10 cellular contexts compared by ENCODE assay signal in the genomic region with DNA sequence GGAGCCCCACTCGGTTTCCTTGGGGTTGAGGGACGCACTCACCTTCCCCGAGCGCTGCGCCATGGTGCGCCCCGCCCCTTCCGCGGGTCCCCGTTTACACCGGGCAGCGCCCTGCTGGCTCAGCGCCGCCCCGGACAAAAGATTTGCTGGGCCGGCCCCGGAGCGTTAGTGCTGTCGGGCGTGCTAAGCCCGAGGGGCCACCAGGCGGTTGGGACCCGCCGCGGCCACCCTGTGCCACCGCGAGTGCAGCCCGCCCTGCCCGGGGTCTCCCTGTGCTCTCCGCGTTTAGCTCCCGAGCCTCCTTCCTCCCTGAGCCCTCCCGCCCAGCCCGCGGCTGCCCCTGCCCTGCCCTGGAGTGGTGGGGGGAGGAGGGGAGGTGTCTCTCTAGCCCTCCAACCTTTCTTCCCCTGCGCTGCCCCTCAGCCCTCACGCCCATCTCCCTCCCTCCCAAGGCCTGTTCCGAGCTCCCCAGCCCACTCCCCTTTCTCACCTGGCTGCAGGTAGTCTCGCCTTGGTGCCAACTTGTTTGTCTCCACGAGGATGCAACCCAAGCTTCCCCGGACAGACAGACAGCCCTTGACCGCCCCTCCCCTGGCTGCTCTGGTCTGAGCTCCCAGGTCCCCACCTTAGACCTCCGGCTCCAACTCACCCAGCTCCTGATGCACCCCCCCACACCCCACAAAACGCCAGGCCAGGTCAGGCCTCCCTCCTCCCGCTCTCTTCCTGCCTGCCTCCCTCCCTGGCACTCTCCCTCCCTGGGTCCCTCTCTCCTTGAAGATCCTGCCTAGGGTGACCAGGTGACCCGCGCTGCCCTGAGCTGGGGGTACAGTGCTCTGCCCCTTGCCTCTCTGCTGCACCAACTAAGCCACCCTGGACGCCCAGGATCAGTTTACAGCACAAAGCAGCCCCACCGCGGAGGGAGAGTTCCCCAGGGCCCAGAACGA. TPM values are rescaled to one million over a fixed set of nuclear protein-coding genes. Genes with fewer than 3 reads are reported as not detected.
DNase-seq lines count a peak whose midpoint lies in the region; ATAC-seq and TF ChIP-seq lines count a peak whose summit lies in the region.
"Had no signal": no experiment of that assay in that cellular context is flagged by ENCODE, and none has a peak within 500 bp of the region (broad histone marks: within the 10 kb centered on the region; RNA-seq: fewer than 3 reads in every experiment).

Gene CRYGN, minus strand, starts transcription at position 287 of the 944 bp plus-strand sequence. Its CDS starts 224 bp downstream, at position 63.

- H3K4me1 ChIP-seq in ascending aorta (peaks cover 20 to 46% of the 10 kb centered on the region in 2 donors), testis (peaks cover 17% of the 10 kb centered on the region)

- peaks cover 25% of the 10 kb centered on the region for H3K4me1 Mint-ChIP-seq in activated CD4-positive, alpha-beta T cell treated with anti-CD3 and anti-CD28 coated beads, Interleukin-2, amount 10 ng/mL, durations not matched to agents 7 days and 5 days

- TF ChIP-seq CTCF in ascending aorta (IDR thresholded peaks at IDR 0.05) (no peak), kidney epithelial cell (IDR thresholded peaks at IDR 0.05; ENCODE audit: insufficient read depth, low read length, poor library complexity, severe bottlenecking) (no peak), testis (IDR thresholded peaks at IDR 0.05) (no peak)

- no peak for DNase-seq in activated CD4-positive, alpha-beta T cell treated with anti-CD3 and anti-CD28 coated beads, Interleukin-2, amount 10 ng/mL, durations not matched to agents 7 days and 5 days
- no peak for DNase-seq in activated CD4-positive, alpha-beta T cell treated with anti-CD3 and anti-CD28 coated beads for 1 hour
- peak in 1 of 2 donors; percentile 65 for DNase-seq in ascending aorta (ENCODE audit: low spot score in 2 of 2)
- no peak for DNase-seq in kidney epithelial cell (ENCODE audit: low read depth)
- DNase-seq in testis, result no peak

- POLR2A ChIA-PET in activated CD4-positive, alpha-beta T cell treated with anti-CD3 and anti-CD28 coated beads, Interleukin-2, amount 10 ng/mL, durations not matched to agents 7 days and 5 days (lab: Charles Lee), result no interaction called here

- H3K27me3 ChIP-seq in ascending aorta (no peaks in the 10 kb centered on the region), kidney epithelial cell (ENCODE audit: control insufficient read depth, insufficient read depth, low read length) (peaks cover 17% of the 10 kb centered on the region), testis (no peaks in the 10 kb centered on the region)

- no peaks in the 10 kb centered on the region for H3K9me3 ChIP-seq in ascending aorta
- no peaks in the 10 kb centered on the region for H3K9me3 ChIP-seq in testis

- H3K9me3 Mint-ChIP-seq in activated CD4-positive, alpha-beta T cell treated with anti-CD3 and anti-CD28 coated beads, Interleukin-2, amount 10 ng/mL, durations not matched to agents 7 days and 5 days, result no peaks in the 10 kb centered on the region

- no peak within 1 kb of the TSS for H3K4me3 Mint-ChIP-seq in activated CD4-positive, alpha-beta T cell treated with anti-CD3 and anti-CD28 coated beads, Interleukin-2, amount 10 ng/mL, durations not matched to agents 7 days and 5 days

- H3K27me3 Mint-ChIP-seq in activated CD4-positive, alpha-beta T cell treated with anti-CD3 and anti-CD28 coated beads, Interleukin-2, amount 10 ng/mL, durations not matched to agents 7 days and 5 days, result peaks cover 14% of the 10 kb centered on the region

- 17 to 36% methylated on average over 29 to 33 of the region's 51 CpGs for WGBS in testis, 2 donors

- H3K4me3 ChIP-seq in ascending aorta (peak within 1 kb of the TSS; percentile 18 to 51), kidney epithelial cell (ENCODE audit: low read depth, low read length) (peak within 1 kb of the TSS; percentile 28), testis (peak within 1 kb of the TSS; percentile 7 to 40)

- no peak for TF ChIP-seq POLR2A in testis (IDR thresholded peaks at IDR 0.05)

- ATAC-seq in HG03432 (IDR thresholded peaks at IDR 0.05; ENCODE audit: unreplicated experiment) (no peak), GM18907 (IDR thresholded peaks at IDR 0.05; ENCODE audit: unreplicated experiment) (no peak)
- ATAC-seq in activated CD4-positive, CD25-positive, alpha-beta regulatory T cell treated with anti-CD3 and anti-CD28 coated beads, Interleukin-2, amount 50 U/mL, for 24 hours, result no peak

- CTCF ChIA-PET in activated CD4-positive, alpha-beta T cell treated with anti-CD3 and anti-CD28 coated beads, Interleukin-2, amount 10 ng/mL, durations not matched to agents 7 days and 5 days (lab: Charles Lee), result interaction anchor here (0.6 to 1.5 kb wide), 4 partner anchors 8 to 157 kb away, joined by 3 to 6 read pairs (median 3); no protein-coding TSS in a partner anchor

- H3K36me3 ChIP-seq in ascending aorta (no peaks in the 10 kb centered on the region), kidney epithelial cell (ENCODE audit: control insufficient read depth, insufficient read depth, low read length) (no peaks in the 10 kb centered on the region), testis (ENCODE audit: low read depth, missing control alignments) (no peaks in the 10 kb centered on the region)

- intact Hi-C loops in ascending aorta (cut with DNase I), result loop anchor here (2.0 to 5.0 kb wide), 2 partner anchors 13 to 193 kb away; partner anchors contain the start of gene SMARCD3
- intact Hi-C loops in testis (cut with DNase I; ENCODE audit: low total_unique reads), result no loop called here

- H3K27ac Mint-ChIP-seq in activated CD4-positive, alpha-beta T cell treated with anti-CD3 and anti-CD28 coated beads, Interleukin-2, amount 10 ng/mL, durations not matched to agents 7 days and 5 days, result peak within 1 kb of the TSS; percentile 67

- H3K27ac ChIP-seq in ascending aorta (peak within 1 kb of the TSS; percentile 88 to 95), testis (peak within 1 kb of the TSS in 1 of 2 donors; percentile 30)
- H3K27ac ChIP-seq: VCaP had no signal

- H3K36me3 Mint-ChIP-seq in activated CD4-positive, alpha-beta T cell treated with anti-CD3 and anti-CD28 coated beads, Interleukin-2, amount 10 ng/mL, durations not matched to agents 7 days and 5 days (ENCODE audit: low read depth), result no peaks in the 10 kb centered on the region

RNA-seq across cellular contexts. Expression of gene CRYGN, which starts in this region (rescaled TPM):
- total RNA-seq in activated CD4-positive, alpha-beta T cell treated with anti-CD3 and anti-CD28 coated beads, Interleukin-2, amount 10 ng/mL, durations not matched to agents 7 days and 5 days, result under 1 TPM in 1 of 2 experiments, not detected in 1; 0.25 TPM
- not detected for total RNA-seq in ascending aorta
- 0.84 and 2.1 TPM in 2 replicates for total RNA-seq in kidney epithelial cell
- total RNA-seq in testis, result 1 to 10 TPM in 1 of 2 donors, under 1 TPM in 1; 0.62 to 1.7 TPM
- 0.44 TPM for polyA plus RNA-seq in testis (ENCODE audit: insufficient read depth, low read depth, low replicate concordance)
- total RNA-seq: M059J had no signal
